1 cellular context compared by ENCODE assay signal in genomic region chr1:30473920-30474817, GRCh38.
TF ChIP-seq lines count a peak whose summit lies in the region.

No MANE protein-coding gene starts in this region.

TF ChIP-seq in K562, 482 proteins besides CTCF, POLR2A, EP300 and RAD21 (continued from another document):
- TF ChIP-seq ZNF639 (CRISPR knock-in tag; conservative IDR thresholded peaks at IDR 0.05 in 1 of 2, IDR thresholded peaks at IDR 0.05 in 1 of 2), result no peak
- TF ChIP-seq E2F8 (IDR thresholded peaks at IDR 0.05; ENCODE audit: low read depth, partially characterized antibody), result no peak
- no peak for TF ChIP-seq TSC22D4 (tag; IDR thresholded peaks at IDR 0.05)
- no peak for TF ChIP-seq RREB1 (CRISPR knock-in tag; IDR thresholded peaks at IDR 0.05)
- peak; percentile 50; the same call in 1 of the 2 replicates for TF ChIP-seq CREM (IDR thresholded peaks at IDR 0.05; ENCODE audit: low read depth)
- TF ChIP-seq KAT2B (IDR thresholded peaks at IDR 0.05; ENCODE audit: low read depth, low read length), result no peak
- TF ChIP-seq ZC3H4 (CRISPR knock-in tag; IDR thresholded peaks at IDR 0.05; ENCODE audit: borderline replicate concordance), result no peak
- no peak for TF ChIP-seq SIX5 (IDR thresholded peaks at IDR 0.05; ENCODE audit: borderline replicate concordance in 1 of 2, insufficient read depth in 1 of 2, low read depth in 1 of 2, low read length in 2 of 2)
- TF ChIP-seq TEAD2 (tag; IDR thresholded peaks at IDR 0.05), result no peak
- no peak for TF ChIP-seq TRIM28 (IDR thresholded peaks at IDR 0.05)
- no peak for TF ChIP-seq BRF2 (IDR thresholded peaks at IDR 0.05; ENCODE audit: borderline replicate concordance, insufficient read depth, insufficient read length)
- no peak for TF ChIP-seq PYGO2 (tag; IDR thresholded peaks at IDR 0.05)
- TF ChIP-seq ATF3 (IDR thresholded peaks at IDR 0.05), result 0 out of 2 replicates have a peak, but pooled peaks have one; percentile 15
- TF ChIP-seq ATF3 (CRISPR knock-in tag; conservative IDR thresholded peaks at IDR 0.05), result no peak
- TF ChIP-seq RBM25 (IDR thresholded peaks at IDR 0.05; ENCODE audit: low read depth, low read length, severe bottlenecking), result no peak
